1 cellular context compared by ENCODE assay signal in the genomic region with DNA sequence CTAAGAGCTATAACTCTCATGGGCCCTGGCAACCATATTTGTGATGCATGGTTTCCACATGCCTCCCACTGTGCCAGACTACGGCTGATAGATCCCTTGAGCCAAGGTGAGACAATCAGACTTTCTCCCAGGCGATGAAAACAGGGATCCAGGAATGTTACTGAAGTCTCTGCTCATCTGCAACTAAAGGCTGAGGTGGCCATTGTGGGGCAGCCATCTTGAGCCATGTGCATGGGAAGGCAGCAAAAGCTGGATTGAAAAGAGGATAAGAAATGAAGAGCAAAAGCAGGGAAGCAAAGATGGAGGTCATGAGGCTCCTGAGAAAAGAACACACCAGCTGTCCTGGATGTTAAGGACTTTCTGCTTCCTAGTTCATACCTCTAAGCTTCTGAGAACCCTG.
TF ChIP-seq lines count a peak whose summit lies in the region.

No MANE protein-coding gene starts in this region.

TF ChIP-seq in H1, 55 proteins besides CTCF, POLR2A, EP300 and RAD21:
- TF ChIP-seq RFX5 (IDR thresholded peaks at IDR 0.05; ENCODE audit: borderline replicate concordance, low read depth, low read length) (no peak), NANOG (IDR thresholded peaks at IDR 0.05; ENCODE audit: insufficient read depth, low read depth, low read length, poor library complexity, severe bottlenecking) (no peak), POLR2AphosphoS5 (IDR thresholded peaks at IDR 0.05; ENCODE audit: low read depth, low read length) (no peak), CEBPB (IDR thresholded peaks at IDR 0.05; ENCODE audit: low read depth, low read length) (no peak), JUND (IDR thresholded peaks at IDR 0.05; ENCODE audit: low read length) (no peak), RBBP5 (IDR thresholded peaks at IDR 0.05; ENCODE audit: borderline replicate concordance, low read depth, low read length) (no peak), EGR1 (IDR thresholded peaks at IDR 0.05; ENCODE audit: borderline replicate concordance, low read depth, low read length) (no peak), SAP30 (IDR thresholded peaks at IDR 0.05; ENCODE audit: insufficient read depth, insufficient replicate concordance, low read length) (no peak), CREB1 (IDR thresholded peaks at IDR 0.05) (no peak), KDM1A (IDR thresholded peaks at IDR 0.05; ENCODE audit: borderline replicate concordance, low read length) (no peak), HDAC6 (IDR thresholded peaks at IDR 0.05; ENCODE audit: low read depth, low read length) (no peak), TBP (IDR thresholded peaks at IDR 0.05; ENCODE audit: low read depth, low read length) (no peak), CBX5 (IDR thresholded peaks at IDR 0.05; ENCODE audit: low read depth, low read length) (no peak), SP2 (IDR thresholded peaks at IDR 0.05; ENCODE audit: low read length) (no peak), BCL11A (IDR thresholded peaks at IDR 0.05; ENCODE audit: low read depth in 2 of 2, low read length in 2 of 2) (no peak), RNF2 (IDR thresholded peaks at IDR 0.05; ENCODE audit: borderline replicate concordance, low read depth, low read length, missing control alignments, poor library complexity, severe bottlenecking) (no peak)
